In the genomic region with DNA sequence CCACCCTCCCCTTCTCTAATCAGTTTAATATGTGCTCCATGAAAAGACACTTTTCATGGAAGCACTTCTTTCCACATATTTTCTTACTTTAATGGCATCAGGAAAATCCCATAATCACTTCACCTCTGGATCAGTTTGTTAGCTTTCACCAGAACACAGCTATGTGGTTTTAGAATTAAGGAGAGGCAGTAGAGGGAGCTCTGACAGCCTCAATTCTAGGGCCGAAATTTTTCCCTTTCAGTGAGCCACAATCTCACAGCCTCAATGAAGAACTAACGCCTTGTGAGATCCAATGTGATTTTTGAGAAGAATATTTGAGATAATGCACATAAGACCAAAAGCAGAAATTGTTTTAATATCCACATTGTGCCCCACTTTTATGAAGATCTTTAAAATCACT, we compare ENCODE assay signal across 15 cellular contexts.
DNase-seq lines count a peak whose midpoint lies in the region; ATAC-seq and TF ChIP-seq lines count a peak whose summit lies in the region.
"Had no signal": no experiment of that assay in that cellular context is flagged by ENCODE, and none has a peak within 500 bp of the region (broad histone marks: within the 10 kb centered on the region; RNA-seq: fewer than 3 reads in every experiment).

No MANE protein-coding gene starts in this region.

- H3K36me3 ChIP-seq in GM23338 (ENCODE audit: insufficient read depth), result 0 out of 2 replicates have a peak, but pooled peaks cover 5% of the 10 kb centered on the region
- no peaks in the 10 kb centered on the region for H3K36me3 ChIP-seq in OCI-LY1 (ENCODE audit: insufficient read depth, low read length)
- no peaks in the 10 kb centered on the region for H3K36me3 ChIP-seq in endodermal cell (ENCODE audit: control insufficient read depth, insufficient read depth, low read length)
- H3K36me3 ChIP-seq in psoas muscle (ENCODE audit: insufficient read depth in 1 of 2, low read depth in 1 of 2), result no peaks in the 10 kb centered on the region
- H3K36me3 ChIP-seq: SJCRH30 had no signal

- peak; percentile 35; the same call in 1 of the 3 replicates for ATAC-seq in GM23338
- ATAC-seq in GM18873 (IDR thresholded peaks at IDR 0.05; ENCODE audit: low FRiP score, unreplicated experiment), result no peak
- no peak for ATAC-seq in psoas muscle

- H3K27ac ChIP-seq in GM23338 (ENCODE audit: low read depth) (no peak overlapping the region), OCI-LY1 (ENCODE audit: low read depth, low read length, poor library complexity, severe bottlenecking) (no peak overlapping the region), endodermal cell (ENCODE audit: low read depth, low read length) (no peak overlapping the region), psoas muscle (no peak overlapping the region)
- H3K27ac ChIP-seq: SJCRH30 had no signal

- H4K20me1 ChIP-seq in GM23338 (replicated peaks; ENCODE audit: insufficient read depth) (no peaks in the 10 kb centered on the region), OCI-LY1 (ENCODE audit: insufficient read depth, low read length) (no peaks in the 10 kb centered on the region)

- H3K27me3 Mint-ChIP-seq in GM23338 (ENCODE audit: insufficient read depth, low read depth, poor library complexity), result peaks cover 2% of the 10 kb centered on the region
- H3K27me3 Mint-ChIP-seq in endodermal cell (ENCODE audit: insufficient read depth), result no peaks in the 10 kb centered on the region
- no peaks in the 10 kb centered on the region for H3K27me3 Mint-ChIP-seq in osteocyte (ENCODE audit: unreplicated experiment)
- H3K27me3 Mint-ChIP-seq: activated CD4-positive, alpha-beta T cell treated with anti-CD3 and anti-CD28 coated beads, Interleukin-2, amount 10 ng/mL, durations not matched to agents 24 days and 14 days; CD4-positive, CD25-positive, alpha-beta regulatory T cell had no signal

- H3F3A ChIP-seq in GM23338 (replicated peaks; ENCODE audit: low read depth), result no peaks in the 10 kb centered on the region
- no peaks in the 10 kb centered on the region for H3F3A ChIP-seq in OCI-LY1 (ENCODE audit: insufficient read depth, low read length)

- H3K36me3 Mint-ChIP-seq in GM23338 (ENCODE audit: low read depth) (peaks cover 10% of the 10 kb centered on the region; the same call in 2 of the 3 replicates), endodermal cell (ENCODE audit: low read depth) (no peaks in the 10 kb centered on the region), osteocyte (ENCODE audit: unreplicated experiment) (no peaks in the 10 kb centered on the region)
- H3K36me3 Mint-ChIP-seq: CD4-positive, CD25-positive, alpha-beta regulatory T cell had no signal

- peaks cover 13% of the 10 kb centered on the region for H3K9me3 Mint-ChIP-seq in GM23338
- peaks cover 5% of the 10 kb centered on the region for H3K9me3 Mint-ChIP-seq in endodermal cell
- H3K9me3 Mint-ChIP-seq in osteocyte (ENCODE audit: unreplicated experiment), result peaks cover 8% of the 10 kb centered on the region

- H3K79me2 ChIP-seq in GM23338 (replicated peaks; ENCODE audit: insufficient read depth) (no peaks in the 10 kb centered on the region), OCI-LY1 (ENCODE audit: insufficient read depth, low read length) (no peaks in the 10 kb centered on the region)

- H3K4me2 ChIP-seq in GM23338 (no peak overlapping the region), OCI-LY1 (ENCODE audit: low read length) (no peak overlapping the region)

- H3K9me3 ChIP-seq in OCI-LY1 (ENCODE audit: low read length), result no peaks in the 10 kb centered on the region
- H3K9me3 ChIP-seq in endodermal cell (ENCODE audit: control insufficient read depth, low read length), result peaks cover 5% of the 10 kb centered on the region
- H3K9me3 ChIP-seq in psoas muscle, result no peaks in the 10 kb centered on the region

- DNase-seq in GM23338 (ENCODE audit: low spot score) (peak; percentile 12), endodermal cell (no peak), osteocyte (ENCODE audit: extremely low spot score, unreplicated experiment) (no peak), UCSD-AML1 (lab: John Stamatoyannopoulos, UW; ENCODE audit: unreplicated experiment) (no peak), psoas muscle (no peak)
- DNase-seq: activated CD4-positive, alpha-beta T cell treated with anti-CD3 and anti-CD28 coated beads, Interleukin-2, amount 10 ng/mL, durations not matched to agents 24 days and 14 days; activated naive CD4-positive, alpha-beta T cell treated with Interleukin-2 at 50 U/mL for 16 hours; activated T-cell treated with anti-CD3 and anti-CD28 coated beads for 4 hours; CD4-positive, CD25-positive, alpha-beta regulatory T cell; NCI-H2081; occipital lobe; SJCRH30; stimulated activated CD4-positive, alpha-beta T cell treated with anti-CD3 and anti-CD28 coated beads, Interleukin-4, amount 100 ng/mL, for 4 hours had no signal

- H3K4me3 ChIP-seq in GM23338 (no peak overlapping the region), OCI-LY1 (ENCODE audit: low read depth, low read length, poor library complexity, severe bottlenecking) (no peak overlapping the region), endodermal cell (ENCODE audit: low read length) (no peak overlapping the region), psoas muscle (no peak overlapping the region)
- H3K4me3 ChIP-seq: SJCRH30 had no signal

- H3K27me3 ChIP-seq in GM23338 (ENCODE audit: insufficient read depth) (no peaks in the 10 kb centered on the region), OCI-LY1 (ENCODE audit: insufficient read depth, low read length) (no peaks in the 10 kb centered on the region), endodermal cell (ENCODE audit: control insufficient read depth, insufficient read depth, low read length, poor library complexity, severe bottlenecking) (no peaks in the 10 kb centered on the region), psoas muscle (ENCODE audit: insufficient read depth in 3 of 3, low read length in 2 of 3) (no peaks in the 10 kb centered on the region)
- H3K27me3 ChIP-seq: SJCRH30 had no signal

- H3K4me1 Mint-ChIP-seq in GM23338, result peaks cover 8% of the 10 kb centered on the region; the same call in 2 of the 3 replicates
- H3K4me1 Mint-ChIP-seq in endodermal cell, result no peaks in the 10 kb centered on the region
- H3K4me1 Mint-ChIP-seq in osteocyte (ENCODE audit: unreplicated experiment), result no peaks in the 10 kb centered on the region
- H3K4me1 Mint-ChIP-seq: activated CD4-positive, alpha-beta T cell treated with anti-CD3 and anti-CD28 coated beads, Interleukin-2, amount 10 ng/mL, durations not matched to agents 24 days and 14 days; CD4-positive, CD25-positive, alpha-beta regulatory T cell had no signal

- H3K27ac Mint-ChIP-seq in GM23338, result no peak overlapping the region
- H3K27ac Mint-ChIP-seq in endodermal cell, result no peak overlapping the region
- no peak overlapping the region for H3K27ac Mint-ChIP-seq in osteocyte (ENCODE audit: unreplicated experiment)
- H3K27ac Mint-ChIP-seq: activated CD4-positive, alpha-beta T cell treated with anti-CD3 and anti-CD28 coated beads, Interleukin-2, amount 10 ng/mL, durations not matched to agents 24 days and 14 days; CD4-positive, CD25-positive, alpha-beta regulatory T cell had no signal

- H3K9me2 ChIP-seq in GM23338 (ENCODE audit: insufficient read depth), result no peaks in the 10 kb centered on the region
- H3K9me2 ChIP-seq in OCI-LY1 (ENCODE audit: low read depth, low read length), result no peaks in the 10 kb centered on the region

- WGBS in endodermal cell (ENCODE audit: insufficient coverage in 1 of 2, insufficient read length in 1 of 2), 2 experiments, result 86 to 92% methylated on average over 1 of the region's 2 CpGs
- 41 to 60% (median 51%) methylated on average over 2 of the region's 2 CpGs for WGBS in psoas muscle, 3 donors

- TF ChIP-seq CTCF in GM23338 (conservative IDR thresholded peaks at IDR 0.05; ENCODE audit: low read depth in 2 of 2) (peak; percentile 28 to 59; a peak in 3 of 4 replicates), OCI-LY1 (IDR thresholded peaks at IDR 0.05; ENCODE audit: low read length) (peak; percentile 53), endodermal cell (conservative IDR thresholded peaks at IDR 0.05) (peak; percentile 57), osteocyte (IDR thresholded peaks at IDR 0.05) (peak; percentile 30), psoas muscle (IDR thresholded peaks at IDR 0.05) (no peak)

- H2AFZ ChIP-seq in GM23338 (no peak overlapping the region), OCI-LY1 (ENCODE audit: low read length) (no peak overlapping the region)

- H3K9ac ChIP-seq in OCI-LY1 (ENCODE audit: low read length), result no peak overlapping the region
- H3K9ac ChIP-seq in endodermal cell (ENCODE audit: extremely low read depth, low read length, poor library complexity, severe bottlenecking), result no peak overlapping the region

- H3K4me1 ChIP-seq in GM23338 (ENCODE audit: insufficient read depth) (peaks cover 13% of the 10 kb centered on the region), OCI-LY1 (ENCODE audit: insufficient read depth, low read length, severe bottlenecking) (no peaks in the 10 kb centered on the region), endodermal cell (ENCODE audit: control insufficient read depth, insufficient read depth, low read length) (no peaks in the 10 kb centered on the region), psoas muscle (no peaks in the 10 kb centered on the region)
- H3K4me1 ChIP-seq: SJCRH30 had no signal

- intact Hi-C loops in psoas muscle (cut with DNase I), result no loop called here

- no peak overlapping the region for H3K4me3 Mint-ChIP-seq in GM23338
- H3K4me3 Mint-ChIP-seq in endodermal cell, result no peak overlapping the region
- no peak overlapping the region for H3K4me3 Mint-ChIP-seq in osteocyte (ENCODE audit: unreplicated experiment)
- H3K4me3 Mint-ChIP-seq: activated CD4-positive, alpha-beta T cell treated with anti-CD3 and anti-CD28 coated beads, Interleukin-2, amount 10 ng/mL, durations not matched to agents 24 days and 14 days; CD4-positive, CD25-positive, alpha-beta regulatory T cell had no signal
